8 cellular contexts compared by ENCODE assay signal in the genomic region with DNA sequence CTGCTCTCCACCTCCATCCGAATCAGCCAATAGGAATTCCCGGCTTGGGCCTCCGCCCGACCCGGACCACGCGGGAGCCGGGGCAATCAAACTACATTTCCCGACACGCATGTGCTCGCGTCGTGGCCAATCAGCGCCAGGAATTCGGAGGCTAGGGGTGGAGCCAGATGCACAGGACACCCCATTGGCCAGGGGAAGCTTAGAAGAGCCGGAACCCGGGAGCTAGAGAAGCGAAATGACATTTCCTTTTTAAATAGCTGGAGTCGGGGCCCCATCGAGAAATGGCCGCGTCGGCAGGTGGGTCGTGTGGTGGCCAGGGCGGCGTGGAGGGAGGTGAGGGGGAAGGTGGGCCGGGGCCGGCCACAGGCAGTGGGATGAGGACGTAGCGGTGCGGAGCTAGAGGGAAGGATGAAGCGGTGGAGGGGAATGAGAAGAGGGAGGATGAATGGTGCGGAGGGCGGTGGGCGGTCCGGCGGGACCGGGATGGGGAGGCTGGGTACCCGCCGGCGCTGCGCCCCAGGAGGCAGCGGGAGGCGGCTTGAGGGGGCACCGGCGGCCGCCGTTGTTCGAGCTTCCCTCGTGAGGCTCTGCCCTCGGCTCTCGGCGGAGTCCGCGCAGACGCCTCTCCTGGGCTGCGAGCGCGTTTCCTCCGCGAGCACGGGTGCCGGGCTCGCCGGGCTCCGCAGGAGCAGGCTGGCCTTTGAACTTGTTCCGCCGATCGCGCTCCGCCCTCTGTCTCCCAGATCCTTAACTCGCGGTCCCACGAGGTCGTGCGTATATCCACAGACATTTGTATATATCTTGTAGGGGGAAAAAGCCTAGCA. TPM values are rescaled to one million over a fixed set of nuclear protein-coding genes. Genes with fewer than 3 reads are reported as not detected.
A peak's percentile ranks its signal among the peaks of the same experiment; 100 is the strongest.
DNase-seq lines count a peak whose midpoint lies in the region; ATAC-seq and TF ChIP-seq lines count a peak whose summit lies in the region.

Gene KBTBD8 (plus strand): TSS at position 233 of the 824 bp plus-strand sequence. CDS start 49 bp downstream, at position 282.

- no peak for TF ChIP-seq CTCF in coronary artery (IDR thresholded peaks at IDR 0.05)

- H3K4me3 ChIP-seq in coronary artery, result peak within 1 kb of the TSS; percentile 98

- peaks cover 24% of the 10 kb centered on the region for H3K27me3 Mint-ChIP-seq in activated CD4-positive, alpha-beta T cell treated with anti-CD3 and anti-CD28 coated beads, Interleukin-2, amount 10 ng/mL, durations not matched to agents 7 days and 5 days

- H3K9me3 Mint-ChIP-seq in activated CD4-positive, alpha-beta T cell treated with anti-CD3 and anti-CD28 coated beads, Interleukin-2, amount 10 ng/mL, durations not matched to agents 7 days and 5 days, result no peaks in the 10 kb centered on the region

- no peaks in the 10 kb centered on the region for H3K27me3 ChIP-seq in layer of hippocampus (ENCODE audit: control insufficient read depth, insufficient read depth, low read length)

- peak within 1 kb of the TSS; percentile 94 for H3K27ac Mint-ChIP-seq in activated CD4-positive, alpha-beta T cell treated with anti-CD3 and anti-CD28 coated beads, Interleukin-2, amount 10 ng/mL, durations not matched to agents 7 days and 5 days

- H3K4me1 Mint-ChIP-seq in activated CD4-positive, alpha-beta T cell treated with anti-CD3 and anti-CD28 coated beads, Interleukin-2, amount 10 ng/mL, durations not matched to agents 7 days and 5 days, result peaks cover 32% of the 10 kb centered on the region

- peak; percentile 90 to 100 (median 99) for DNase-seq in C1 segment of cervical spinal cord (lab: John Stamatoyannopoulos, UW)
- peak; percentile 97 for DNase-seq in NCI-H69 (lab: John Stamatoyannopoulos, UW)
- peak; percentile 98 for DNase-seq in activated CD4-positive, alpha-beta T cell treated with anti-CD3 and anti-CD28 coated beads, Interleukin-2, amount 10 ng/mL, durations not matched to agents 7 days and 5 days
- peak; percentile 100 for DNase-seq in coronary artery (ENCODE audit: low spot score)
- DNase-seq in stimulated activated CD4-positive, alpha-beta T cell treated with anti-CD3 and anti-CD28 coated beads, Interleukin-1b, Interleukin-23, amount 100 ng/mL, for 24 hours (ENCODE audit: low read depth in 4 of 4, low spot score in 1 of 4), result peak; percentile 90 to 95 (median 94)

- CTCF ChIA-PET in activated CD4-positive, alpha-beta T cell treated with anti-CD3 and anti-CD28 coated beads, Interleukin-2, amount 10 ng/mL, durations not matched to agents 7 days and 5 days (lab: Charles Lee), result interaction anchor here (0.6 to 1.8 kb wide), 7 partner anchors 9 to 658 kb away, joined by 3 to 7 read pairs (median 3); no protein-coding TSS in a partner anchor

- ATAC-seq in GM19351 (IDR thresholded peaks at IDR 0.05; ENCODE audit: unreplicated experiment) (peak; percentile 80), HG03520 (IDR thresholded peaks at IDR 0.05; ENCODE audit: unreplicated experiment) (peak; percentile 91)

- peak within 1 kb of the TSS; percentile 83 for H3K4me3 Mint-ChIP-seq in activated CD4-positive, alpha-beta T cell treated with anti-CD3 and anti-CD28 coated beads, Interleukin-2, amount 10 ng/mL, durations not matched to agents 7 days and 5 days

- H3K27ac ChIP-seq in coronary artery (peak within 1 kb of the TSS; percentile 40 to 87), layer of hippocampus (ENCODE audit: low read depth, low read length) (peak within 1 kb of the TSS; percentile 49)

- H3K36me3 Mint-ChIP-seq in activated CD4-positive, alpha-beta T cell treated with anti-CD3 and anti-CD28 coated beads, Interleukin-2, amount 10 ng/mL, durations not matched to agents 7 days and 5 days (ENCODE audit: low read depth), result peaks cover 7% of the 10 kb centered on the region

- POLR2A ChIA-PET in activated CD4-positive, alpha-beta T cell treated with anti-CD3 and anti-CD28 coated beads, Interleukin-2, amount 10 ng/mL, durations not matched to agents 7 days and 5 days (lab: Charles Lee), result interaction anchor here (0.6 kb wide), 1 partner anchor 466 kb away, joined by 6 read pairs; no protein-coding TSS in a partner anchor

RNA-seq across cellular contexts. Expression of gene KBTBD8, which starts in this region (rescaled TPM):
- 1 to 10 TPM; 8.3 TPM for total RNA-seq in activated CD4-positive, alpha-beta T cell treated with anti-CD3 and anti-CD28 coated beads, Interleukin-2, amount 10 ng/mL, durations not matched to agents 7 days and 5 days

Comparison
In these comparisons a context has a peak if more than half of its experiments do, and no peak if none do; other contexts are left out.
1. Peak in every context shown above with its lines: DNase-seq, ATAC-seq, H3K4me3 ChIP-seq and H3K27ac ChIP-seq.